ENCODE assay signal across 16 cellular contexts in genomic region chr9:90906316-90907055, GRCh38.
DNase-seq lines count a peak whose midpoint lies in the region; ATAC-seq and TF ChIP-seq lines count a peak whose summit lies in the region.
"Had no signal": no experiment of that assay in that cellular context is flagged by ENCODE, and none has a peak within 500 bp of the region (broad histone marks: within the 10 kb centered on the region; RNA-seq: fewer than 3 reads in every experiment).

No MANE protein-coding gene starts in this region.

- DNase-seq in AG08395 (ENCODE audit: low spot score) (peak; percentile 15), COLO668 (lab: John Stamatoyannopoulos, UW; ENCODE audit: unreplicated experiment) (peak; percentile 32), NCI-H510A treated with DMSO at 0.1 percent for 48 hours (lab: John Stamatoyannopoulos, UW) (peak; percentile 26), fibroblast of mammary gland (ENCODE audit: low read depth) (peak; percentile 58), 8988T (no peak)
- no peak for DNase-seq in activated CD4-positive, alpha-beta T cell treated with anti-CD3 and anti-CD28 coated beads, Interleukin-2, amount 50 U/mL, for 48 hours
- DNase-seq: COR-L47, DMS 273 treated with DMSO at 0.1 percent for 48 hours, KBM-7, NCI-H1105 treated with DMSO at 0.1 percent for 48 hours, NCI-H1694, NCI-H2107, NCI-H774, PC-9, T-helper 17 cell had no signal

- no peak overlapping the region for H3K4me3 ChIP-seq in fibroblast of mammary gland (ENCODE audit: control insufficient read depth, low read depth, low read length)
- H3K4me3 ChIP-seq: PC-9 had no signal

- ATAC-seq in GM19463 (IDR thresholded peaks at IDR 0.05; ENCODE audit: unreplicated experiment): no peak
- ATAC-seq: T-helper 17 cell had no signal

- TF ChIP-seq CTCF in fibroblast of mammary gland (conservative IDR thresholded peaks at IDR 0.05; ENCODE audit: control insufficient read depth, insufficient read depth, low read depth, low read length): no peak

Comparison
In these comparisons a context has a peak if more than half of its experiments do, and no peak if none do; other contexts are left out.
1. DNase-seq: peak in AG08395 (single experiment), COLO668 (single experiment), NCI-H510A treated with DMSO at 0.1 percent for 48 hours (single experiment) and fibroblast of mammary gland (single experiment); none in 8988T (single experiment) and activated CD4-positive, alpha-beta T cell treated with anti-CD3 and anti-CD28 coated beads, Interleukin-2, amount 50 U/mL, for 48 hours (0 of 2).